ENCODE assay signal across 8 cellular contexts in the genomic region with DNA sequence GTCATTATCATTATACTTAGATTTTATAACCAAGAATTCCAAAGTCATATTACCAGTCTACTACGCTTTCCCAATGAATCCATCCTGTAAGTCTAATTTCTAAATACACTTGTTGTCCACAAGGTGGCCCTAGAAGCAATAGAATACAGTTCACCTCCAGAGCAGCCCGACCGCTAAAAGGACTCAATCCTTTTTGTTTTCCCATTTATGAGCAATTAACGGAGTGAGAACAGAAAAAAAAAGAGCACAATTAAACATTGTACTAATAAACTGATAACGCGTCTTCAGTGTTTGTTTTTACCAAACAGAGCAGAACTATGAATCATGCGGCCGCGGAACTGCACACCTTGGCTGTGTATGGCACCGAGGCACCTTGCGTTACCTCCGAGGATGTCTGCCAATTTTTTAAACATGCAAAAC.
A peak's percentile ranks its signal among the peaks of the same experiment; 100 is the strongest.
DNase-seq lines count a peak whose midpoint lies in the region; ATAC-seq and TF ChIP-seq lines count a peak whose summit lies in the region.

No MANE protein-coding gene starts in this region.

- H3K27me3 ChIP-seq in Loucy (ENCODE audit: insufficient read depth, low read length, poor library complexity, severe bottlenecking) (no peaks in the 10 kb centered on the region), endocrine pancreas (ENCODE audit: control insufficient read depth, insufficient read depth, low read length) (no peaks in the 10 kb centered on the region), thyroid gland (no peaks in the 10 kb centered on the region)

- no peaks in the 10 kb centered on the region for H4K20me1 ChIP-seq in Loucy (ENCODE audit: insufficient read depth, low read length, poor library complexity, severe bottlenecking)

- H3K4me1 ChIP-seq in Loucy (ENCODE audit: insufficient read depth, low read length, poor library complexity, severe bottlenecking) = no peaks in the 10 kb centered on the region
- H3K4me1 ChIP-seq in endocrine pancreas (ENCODE audit: control insufficient read depth, insufficient read depth, low read length) = peaks cover 5% of the 10 kb centered on the region
- H3K4me1 ChIP-seq in thyroid gland = peaks cover 0 to 8% of the 10 kb centered on the region in 2 donors

- TF ChIP-seq POLR2A in thyroid gland (IDR thresholded peaks at IDR 0.05) = no peak

- WGBS in thyroid gland, 2 donors = 3 to 5% methylated on average over 12 of the region's 12 CpGs

- no peaks in the 10 kb centered on the region for H3F3A ChIP-seq in Loucy (ENCODE audit: low read depth)

- H3K36me3 ChIP-seq in Loucy (ENCODE audit: insufficient read depth, low read length) (no peaks in the 10 kb centered on the region), endocrine pancreas (ENCODE audit: control insufficient read depth, insufficient read depth, low read length) (no peaks in the 10 kb centered on the region), thyroid gland (no peaks in the 10 kb centered on the region)

- H3K9me2 ChIP-seq in Loucy (replicated peaks; ENCODE audit: low read depth, low read length) = no peaks in the 10 kb centered on the region

- H3K9me3 ChIP-seq in Loucy (ENCODE audit: insufficient read depth, low read depth, low read length) = no peaks in the 10 kb centered on the region; the same call in 1 of the 2 replicates
- peaks cover under 1% of the 10 kb centered on the region for H3K9me3 ChIP-seq in endocrine pancreas (ENCODE audit: control insufficient read depth, low read length)
- H3K9me3 ChIP-seq in thyroid gland = no peaks in the 10 kb centered on the region

- H3K4me3 ChIP-seq in Loucy (ENCODE audit: low read length, poor library complexity, severe bottlenecking) (no peak overlapping the region), endocrine pancreas (ENCODE audit: control insufficient read depth, insufficient read depth, low read length) (peak overlapping the region; percentile 83), thyroid gland (replicated peaks in 1 of 3) (peak overlapping the region in 2 of 3 donors; percentile 19 to 21)

- no peak for ATAC-seq in GM21576 (IDR thresholded peaks at IDR 0.05; ENCODE audit: unreplicated experiment)

- TF ChIP-seq CTCF in Loucy (conservative IDR thresholded peaks at IDR 0.05; ENCODE audit: low read length) = peak; percentile 79
- peak in 5 of 6 experiments; percentile 47 to 88 (median 78) for TF ChIP-seq CTCF in thyroid gland (IDR thresholded peaks at IDR 0.05)

- no peaks in the 10 kb centered on the region for H3K79me2 ChIP-seq in Loucy (ENCODE audit: insufficient read depth, low read length)

- intact Hi-C loops in thyroid gland (cut with DNase I) = no loop called here

- no peak overlapping the region for H3K4me2 ChIP-seq in Loucy (ENCODE audit: low read depth, low read length, poor library complexity, severe bottlenecking)

- DNase-seq in A172 (ENCODE audit: low spot score) (peak; percentile 75), GF-D8 (lab: John Stamatoyannopoulos, UW) (peak; percentile 35), SK-N-DZ (ENCODE audit: low spot score) (peak; percentile 67), lung microvascular endothelial cell (ENCODE audit: low read depth in 2 of 2) (peak; percentile 81 to 89), thyroid gland (peak; percentile 32 to 39)

- no peak overlapping the region for H3K27ac ChIP-seq in thyroid gland

- H3K9ac ChIP-seq in Loucy (ENCODE audit: low read depth, low read length, poor library complexity, severe bottlenecking) (no peak overlapping the region), endocrine pancreas (ENCODE audit: control insufficient read depth, insufficient read depth, low read length) (no peak overlapping the region)

- no peak overlapping the region for H2AFZ ChIP-seq in Loucy (ENCODE audit: low read length)

Comparison
In these comparisons a context has a peak if more than half of its experiments do, and no peak if none do; other contexts are left out.
1. DNase-seq: peak in every context shown above with its lines; median percentile 85 in lung microvascular endothelial cell; 75 in A172; 67 in SK-N-DZ; 36 in thyroid gland; 35 in GF-D8.